8 cellular contexts compared by ENCODE assay signal in genomic region chr7:23546897-23547572, GRCh38. TPM values are rescaled to one million over a fixed set of nuclear protein-coding genes. Genes with fewer than 3 reads are reported as not detected.
DNase-seq lines count a peak whose midpoint lies in the region; ATAC-seq and TF ChIP-seq lines count a peak whose summit lies in the region.

No MANE protein-coding gene starts in this region.

- ATAC-seq in HG03558 (IDR thresholded peaks at IDR 0.05; ENCODE audit: extremely low read depth, unreplicated experiment) = peak; percentile 55

- H3K27ac ChIP-seq in C4-2B = no peak overlapping the region

- TF ChIP-seq CTCF in C4-2B (conservative IDR thresholded peaks at IDR 0.05) = peak; percentile 99

- peak; percentile 56 for DNase-seq in GM19240 (ENCODE audit: insufficient read length, low spot score)
- peak; percentile 79 for DNase-seq in NCI-H748 treated with DMSO at 0.1 percent for 48 hours (lab: John Stamatoyannopoulos, UW)
- DNase-seq in activated CD4-positive, alpha-beta T cell treated with anti-CD3 and anti-CD28 coated beads, Interleukin-2, amount 50 U/mL, for 24 hours (ENCODE audit: low read depth in 1 of 2, low spot score in 1 of 2) = peak; percentile 32 to 71
- peak; percentile 76 to 87 for DNase-seq in dermis microvascular lymphatic vessel endothelial cell (ENCODE audit: low read depth in 2 of 2)
- DNase-seq in lung microvascular endothelial cell (ENCODE audit: low read depth in 2 of 2) = peak; percentile 87 to 90
- DNase-seq in stimulated activated CD8-positive, alpha-beta memory T cell treated with anti-CD3 and anti-CD28 coated beads, Interleukin-15, amount 100 ng/mL, for 1 hour (ENCODE audit: low read depth) = peak; percentile 49

RNA-seq across cellular contexts. Expression of gene TRA2A, which starts 15.3 kb away (rescaled TPM):
- total RNA-seq in dermis microvascular lymphatic vessel endothelial cell (24.9 and 29.3 TPM in 2 replicates), lung microvascular endothelial cell (20.3 and 28.8 TPM in 2 replicates)

RNA-seq across cellular contexts. Expression of gene CCDC126, which starts 50.1 kb away (rescaled TPM):
- total RNA-seq in dermis microvascular lymphatic vessel endothelial cell (12.3 and 17.6 TPM in 2 replicates), lung microvascular endothelial cell (13.9 and 20.8 TPM in 2 replicates)
